Comparison of ENCODE assay signal across 15 cellular contexts in the genomic region with DNA sequence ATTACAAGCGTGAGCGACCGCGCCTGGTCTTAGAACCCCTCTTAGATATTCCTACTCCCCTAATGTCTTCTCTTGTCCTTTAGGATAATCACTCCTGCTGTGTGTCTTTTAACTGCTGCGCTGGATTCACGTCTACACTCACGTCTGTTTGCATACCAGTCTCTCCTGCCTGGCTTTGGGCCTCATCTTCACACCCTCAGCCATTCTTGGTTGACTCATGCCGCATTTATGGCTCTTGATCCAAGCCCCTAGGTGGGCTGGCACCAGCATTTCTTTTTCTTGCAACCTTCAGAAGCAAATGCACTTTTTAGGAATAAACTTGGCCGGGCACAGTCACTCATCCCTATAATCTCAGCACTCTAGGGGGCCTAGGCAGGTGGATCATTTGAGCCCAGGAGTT. TPM values are rescaled to one million over a fixed set of nuclear protein-coding genes. Genes with fewer than 3 reads are reported as not detected.
DNase-seq lines count a peak whose midpoint lies in the region; ATAC-seq and TF ChIP-seq lines count a peak whose summit lies in the region.
"Had no signal": no experiment of that assay in that cellular context is flagged by ENCODE, and none has a peak within 500 bp of the region (broad histone marks: within the 10 kb centered on the region; RNA-seq: fewer than 3 reads in every experiment).

No MANE protein-coding gene starts in this region.

- 96 to 98% methylated on average over 9 of the region's 9 CpGs for WGBS in heart right ventricle, 2 donors
- WGBS in heart left ventricle, 4 donors, result 90 to 94% (median 93%) methylated on average over 9 of the region's 9 CpGs

- in situ Hi-C loops in GM13977 (cut with MboI; ENCODE audit: low pct_unique_long_range_greater_than_20kb, low sequenced_read_pairs, unreplicated experiment), result no loop called here

- ATAC-seq in heart right ventricle (no peak), heart left ventricle (no peak)
- no peak for ATAC-seq in effector memory CD8-positive, alpha-beta T cell (replicated peaks)
- ATAC-seq in naive thymus-derived CD8-positive, alpha-beta T cell, result no peak

- H3K27me3 ChIP-seq in heart right ventricle (no peaks in the 10 kb centered on the region), heart left ventricle (no peaks in the 10 kb centered on the region), tibial artery (no peaks in the 10 kb centered on the region)

- no peaks in the 10 kb centered on the region for H3K27me3 Mint-ChIP-seq in effector memory CD8-positive, alpha-beta T cell
- no peaks in the 10 kb centered on the region for H3K27me3 Mint-ChIP-seq in naive thymus-derived CD8-positive, alpha-beta T cell
- H3K27me3 Mint-ChIP-seq: type B pancreatic cell had no signal

- H3K4me1 ChIP-seq in heart right ventricle (peaks cover 5 to 40% (median 26%) of the 10 kb centered on the region in 9 donors), heart left ventricle (peaks cover 0 to 41% (median 21%) of the 10 kb centered on the region in 12 donors), tibial artery (peaks cover 3 to 57% (median 26%) of the 10 kb centered on the region in 4 donors)

- peak overlapping the region; percentile 59 to 69 for H3K27ac Mint-ChIP-seq in effector memory CD8-positive, alpha-beta T cell
- peak overlapping the region in 6 of 10 donors; percentile 12 to 57 (median 33) for H3K27ac Mint-ChIP-seq in naive thymus-derived CD8-positive, alpha-beta T cell
- H3K27ac Mint-ChIP-seq: activated naive CD4-positive, alpha-beta T cell treated with anti-CD3 and anti-CD28 coated beads for 36 hours had no signal

- H3K27ac ChIP-seq in heart right ventricle, result peak overlapping the region in 6 of 10 donors; percentile 24 to 59 (median 46)
- H3K27ac ChIP-seq in heart left ventricle, result peak overlapping the region in 2 of 12 donors; percentile 64
- peak overlapping the region; percentile 43 to 86 for H3K27ac ChIP-seq in tibial artery
- H3K27ac ChIP-seq: VCaP had no signal

- peaks cover 46% of the 10 kb centered on the region for H3K36me3 Mint-ChIP-seq in effector memory CD8-positive, alpha-beta T cell (ENCODE audit: insufficient read depth)
- H3K36me3 Mint-ChIP-seq in naive thymus-derived CD8-positive, alpha-beta T cell, result peaks cover 0 to 54% (median 16%) of the 10 kb centered on the region in 3 donors

- intact Hi-C loops in heart right ventricle (cut with DNase I) (loop anchor here in 2 of 10 donors (5.0 kb wide), 2 partner anchors 34 to 39 kb away; no protein-coding TSS in a partner anchor), heart left ventricle (cut with DNase I) (loop anchor here in 1 of 10 donors (5.0 kb wide), 1 partner anchor 39 kb away; no protein-coding TSS in a partner anchor), tibial artery (cut with DNase I; ENCODE audit: low total_unique reads) (no loop called here)

- TF ChIP-seq CTCF in heart right ventricle (IDR thresholded peaks at IDR 0.05) (no peak), heart left ventricle (IDR thresholded peaks at IDR 0.05) (no peak), tibial artery (IDR thresholded peaks at IDR 0.05) (no peak), GM13977 (IDR thresholded peaks at IDR 0.05; ENCODE audit: extremely low read depth, insufficient read depth, missing control alignments) (no peak)

- peaks cover 0 to 28% (median 17%) of the 10 kb centered on the region in 9 donors for H3K36me3 ChIP-seq in heart right ventricle
- H3K36me3 ChIP-seq in heart left ventricle, result peaks cover 0 to 29% (median 19%) of the 10 kb centered on the region in 9 donors
- H3K36me3 ChIP-seq in tibial artery, result peaks cover 22 to 23% (median 22%) of the 10 kb centered on the region in 3 donors

- H3K9me3 ChIP-seq in heart right ventricle (peaks cover 0 to 8% (median 0%) of the 10 kb centered on the region in 11 donors), heart left ventricle (peaks cover 0 to 4% (median 0%) of the 10 kb centered on the region in 12 donors), tibial artery (no peaks in the 10 kb centered on the region)

- no peak for TF ChIP-seq POLR2A in heart left ventricle (IDR thresholded peaks at IDR 0.05)

- POLR2A ChIA-PET in naive thymus-derived CD8-positive, alpha-beta T cell (lab: Charles Lee), result no interaction called here

- DNase-seq in heart right ventricle, result no peak
- DNase-seq in heart left ventricle, result no peak
- DNase-seq in effector memory CD8-positive, alpha-beta T cell, result no peak
- DNase-seq in naive thymus-derived CD8-positive, alpha-beta T cell, result no peak
- DNase-seq in tibial artery, result no peak
- DNase-seq in AG08395 (ENCODE audit: low spot score), result no peak
- DNase-seq in GM13977 (ENCODE audit: low spot score), result no peak
- no peak for DNase-seq in NCI-H526 (lab: John Stamatoyannopoulos, UW)
- DNase-seq: activated naive CD4-positive, alpha-beta T cell treated with anti-CD3 and anti-CD28 coated beads for 36 hours; caudate nucleus; foreskin melanocyte; NCI-H2029; stimulated activated CD4-positive, alpha-beta T cell treated with anti-CD3 and anti-CD28 coated beads, Interleukin-15, amount 100 ng/mL, for 24 hours had no signal

- no peaks in the 10 kb centered on the region for H3K9me3 Mint-ChIP-seq in effector memory CD8-positive, alpha-beta T cell
- H3K9me3 Mint-ChIP-seq in naive thymus-derived CD8-positive, alpha-beta T cell, result peaks cover 0 to 4% (median 0%) of the 10 kb centered on the region in 9 donors
- H3K9me3 Mint-ChIP-seq: activated naive CD4-positive, alpha-beta T cell treated with anti-CD3 and anti-CD28 coated beads for 36 hours; type B pancreatic cell had no signal

- no peak overlapping the region for H3K4me3 Mint-ChIP-seq in effector memory CD8-positive, alpha-beta T cell
- no peak overlapping the region for H3K4me3 Mint-ChIP-seq in naive thymus-derived CD8-positive, alpha-beta T cell
- H3K4me3 Mint-ChIP-seq: activated naive CD4-positive, alpha-beta T cell treated with anti-CD3 and anti-CD28 coated beads for 36 hours had no signal

- H3K4me3 ChIP-seq in heart right ventricle, result no peak overlapping the region
- no peak overlapping the region for H3K4me3 ChIP-seq in heart left ventricle
- no peak overlapping the region for H3K4me3 ChIP-seq in tibial artery

- peaks cover 46 to 48% of the 10 kb centered on the region in 2 donors for H3K4me1 Mint-ChIP-seq in effector memory CD8-positive, alpha-beta T cell (ENCODE audit: low read depth in 2 of 2)
- peaks cover 19 to 56% (median 43%) of the 10 kb centered on the region in 4 donors for H3K4me1 Mint-ChIP-seq in naive thymus-derived CD8-positive, alpha-beta T cell

RNA-seq across cellular contexts. Expression of gene MYO9B, which starts 22.7 kb away (rescaled TPM):
- total RNA-seq in heart right ventricle (10 to 100 TPM; 19.9 to 55.0 (median 27.5) TPM), heart left ventricle (10 to 100 TPM; 24.2 to 89.4 (median 31.3) TPM)
- polyA plus RNA-seq in heart right ventricle (10 to 100 TPM; 27.9 to 55.2 TPM), heart left ventricle (10 to 100 TPM; 26.9 to 39.6 TPM)
- 100 to 1,000 TPM; 169 to 171 TPM for total RNA-seq in naive thymus-derived CD8-positive, alpha-beta T cell
- 10 to 100 TPM in 1 of 3 donors, 1 to 10 TPM in 2; 3.3 to 22.3 (median 8.0) TPM for polyA plus RNA-seq in naive thymus-derived CD8-positive, alpha-beta T cell

RNA-seq across cellular contexts. Expression of gene HAUS8, which starts 23.1 kb away (rescaled TPM):
- total RNA-seq in heart right ventricle (1 to 10 TPM; 2.0 to 9.1 (median 4.7) TPM), heart left ventricle (1 to 10 TPM; 2.1 to 9.2 (median 4.7) TPM)
- polyA plus RNA-seq in heart right ventricle (10 to 100 TPM in 1 of 2 donors, 1 to 10 TPM in 1; 4.4 to 10.2 TPM), heart left ventricle (1 to 10 TPM; 4.2 to 5.1 TPM)
- 10 to 100 TPM; 18.3 to 20.4 TPM for total RNA-seq in naive thymus-derived CD8-positive, alpha-beta T cell
- 10 to 100 TPM in 1 of 3 donors, 1 to 10 TPM in 2; 5.3 to 11.9 (median 5.9) TPM for polyA plus RNA-seq in naive thymus-derived CD8-positive, alpha-beta T cell
